Comparison of ENCODE assay signal across 1 cellular context in the genomic region with DNA sequence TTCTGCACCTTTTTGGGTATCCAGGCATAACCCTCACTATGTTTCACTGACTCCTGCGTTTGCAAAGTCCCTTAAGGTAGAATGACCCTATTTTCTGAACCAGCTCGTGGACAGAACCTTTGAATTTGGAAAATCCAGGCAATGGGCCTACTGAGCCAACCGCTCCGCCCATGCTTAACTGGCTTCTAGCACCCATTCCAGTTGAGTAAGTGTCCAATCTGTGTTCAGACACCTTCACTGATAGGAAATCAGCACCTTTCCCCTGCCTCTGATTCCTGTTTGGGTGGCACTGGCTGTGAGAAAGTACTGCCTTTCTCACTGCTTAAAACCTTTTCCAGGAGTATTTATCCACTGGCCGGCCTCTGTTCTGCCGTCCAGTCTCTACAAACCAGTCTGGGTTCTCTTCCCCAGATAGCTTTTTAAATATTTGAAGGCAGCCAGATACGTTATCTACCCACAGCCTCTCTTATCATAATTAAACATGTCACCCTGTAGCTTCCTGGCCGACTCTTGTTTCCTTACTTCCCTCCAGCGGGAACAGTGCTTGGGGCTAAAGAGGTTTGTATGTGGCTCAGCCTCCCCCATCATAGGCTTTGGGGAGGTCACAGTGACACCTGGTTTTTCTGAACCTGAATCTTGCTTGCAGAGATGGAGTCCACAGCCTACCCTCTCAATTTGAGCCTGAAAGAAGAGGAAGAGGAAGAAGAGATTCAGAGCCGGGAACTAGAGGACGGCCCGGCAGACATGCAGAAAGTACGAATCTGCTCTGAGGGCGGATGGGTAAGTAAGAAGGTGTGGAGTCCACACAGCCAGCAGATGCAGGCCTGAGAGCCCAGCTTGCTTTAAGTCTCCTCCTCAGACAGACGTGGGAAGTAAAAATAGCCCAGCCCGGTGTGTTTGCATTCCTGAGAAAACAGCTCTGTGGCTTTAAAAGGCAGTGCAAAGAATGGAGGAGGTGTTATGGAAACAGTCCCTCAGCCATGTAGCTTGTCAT.
TF ChIP-seq lines count a peak whose summit lies in the region.

No MANE protein-coding gene starts in this region.

TF ChIP-seq in K562, 482 proteins besides CTCF, POLR2A, EP300 and RAD21 (continued from another document and continues in another):
- peak; percentile 22 for TF ChIP-seq CCNT2 (IDR thresholded peaks at IDR 0.05; ENCODE audit: borderline replicate concordance, extremely low read depth, insufficient read length, low read depth, low read length)
- peak; percentile 78; the same call in 1 of the 2 replicates for TF ChIP-seq CTBP1 (IDR thresholded peaks at IDR 0.05; ENCODE audit: borderline replicate concordance)
- 0 out of 2 replicates have a peak, but pooled peaks have one; percentile 20 for TF ChIP-seq SMAD3 (CRISPR knock-in tag; conservative IDR thresholded peaks at IDR 0.05)
- peak; percentile 40; the same call in 1 of the 2 replicates for TF ChIP-seq JUND (IDR thresholded peaks at IDR 0.05; ENCODE audit: borderline replicate concordance, low read depth, low read length)
- TF ChIP-seq JUND (tag; IDR thresholded peaks at IDR 0.05; ENCODE audit: borderline replicate concordance, low read depth, low read length) = no peak; the same call in 2 of the 3 replicates
- TF ChIP-seq, protein P1, sequence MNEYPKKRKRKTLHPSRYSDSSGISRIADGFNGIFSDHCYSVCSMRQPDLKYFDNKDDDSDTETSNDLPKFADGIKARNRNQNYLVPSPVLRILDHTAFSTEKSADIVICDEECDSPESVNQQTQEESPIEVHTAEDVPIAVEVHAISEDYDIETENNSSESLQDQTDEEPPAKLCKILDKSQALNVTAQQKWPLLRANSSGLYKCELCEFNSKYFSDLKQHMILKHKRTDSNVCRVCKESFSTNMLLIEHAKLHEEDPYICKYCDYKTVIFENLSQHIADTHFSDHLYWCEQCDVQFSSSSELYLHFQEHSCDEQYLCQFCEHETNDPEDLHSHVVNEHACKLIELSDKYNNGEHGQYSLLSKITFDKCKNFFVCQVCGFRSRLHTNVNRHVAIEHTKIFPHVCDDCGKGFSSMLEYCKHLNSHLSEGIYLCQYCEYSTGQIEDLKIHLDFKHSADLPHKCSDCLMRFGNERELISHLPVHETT (CRISPR knock-in tag; conservative IDR thresholded peaks at IDR 0.05 in 1 of 2, IDR thresholded peaks at IDR 0.05 in 1 of 2) = 0 out of 4 replicates have a peak, but pooled peaks of 1 of the 2 experiments have one; percentile 32
- TF ChIP-seq BCOR (IDR thresholded peaks at IDR 0.05) = no peak
- no peak for TF ChIP-seq SRSF7 (optimal IDR thresholded peaks at IDR 0.05; ENCODE audit: low read depth, low read length)
- TF ChIP-seq, protein P2, sequence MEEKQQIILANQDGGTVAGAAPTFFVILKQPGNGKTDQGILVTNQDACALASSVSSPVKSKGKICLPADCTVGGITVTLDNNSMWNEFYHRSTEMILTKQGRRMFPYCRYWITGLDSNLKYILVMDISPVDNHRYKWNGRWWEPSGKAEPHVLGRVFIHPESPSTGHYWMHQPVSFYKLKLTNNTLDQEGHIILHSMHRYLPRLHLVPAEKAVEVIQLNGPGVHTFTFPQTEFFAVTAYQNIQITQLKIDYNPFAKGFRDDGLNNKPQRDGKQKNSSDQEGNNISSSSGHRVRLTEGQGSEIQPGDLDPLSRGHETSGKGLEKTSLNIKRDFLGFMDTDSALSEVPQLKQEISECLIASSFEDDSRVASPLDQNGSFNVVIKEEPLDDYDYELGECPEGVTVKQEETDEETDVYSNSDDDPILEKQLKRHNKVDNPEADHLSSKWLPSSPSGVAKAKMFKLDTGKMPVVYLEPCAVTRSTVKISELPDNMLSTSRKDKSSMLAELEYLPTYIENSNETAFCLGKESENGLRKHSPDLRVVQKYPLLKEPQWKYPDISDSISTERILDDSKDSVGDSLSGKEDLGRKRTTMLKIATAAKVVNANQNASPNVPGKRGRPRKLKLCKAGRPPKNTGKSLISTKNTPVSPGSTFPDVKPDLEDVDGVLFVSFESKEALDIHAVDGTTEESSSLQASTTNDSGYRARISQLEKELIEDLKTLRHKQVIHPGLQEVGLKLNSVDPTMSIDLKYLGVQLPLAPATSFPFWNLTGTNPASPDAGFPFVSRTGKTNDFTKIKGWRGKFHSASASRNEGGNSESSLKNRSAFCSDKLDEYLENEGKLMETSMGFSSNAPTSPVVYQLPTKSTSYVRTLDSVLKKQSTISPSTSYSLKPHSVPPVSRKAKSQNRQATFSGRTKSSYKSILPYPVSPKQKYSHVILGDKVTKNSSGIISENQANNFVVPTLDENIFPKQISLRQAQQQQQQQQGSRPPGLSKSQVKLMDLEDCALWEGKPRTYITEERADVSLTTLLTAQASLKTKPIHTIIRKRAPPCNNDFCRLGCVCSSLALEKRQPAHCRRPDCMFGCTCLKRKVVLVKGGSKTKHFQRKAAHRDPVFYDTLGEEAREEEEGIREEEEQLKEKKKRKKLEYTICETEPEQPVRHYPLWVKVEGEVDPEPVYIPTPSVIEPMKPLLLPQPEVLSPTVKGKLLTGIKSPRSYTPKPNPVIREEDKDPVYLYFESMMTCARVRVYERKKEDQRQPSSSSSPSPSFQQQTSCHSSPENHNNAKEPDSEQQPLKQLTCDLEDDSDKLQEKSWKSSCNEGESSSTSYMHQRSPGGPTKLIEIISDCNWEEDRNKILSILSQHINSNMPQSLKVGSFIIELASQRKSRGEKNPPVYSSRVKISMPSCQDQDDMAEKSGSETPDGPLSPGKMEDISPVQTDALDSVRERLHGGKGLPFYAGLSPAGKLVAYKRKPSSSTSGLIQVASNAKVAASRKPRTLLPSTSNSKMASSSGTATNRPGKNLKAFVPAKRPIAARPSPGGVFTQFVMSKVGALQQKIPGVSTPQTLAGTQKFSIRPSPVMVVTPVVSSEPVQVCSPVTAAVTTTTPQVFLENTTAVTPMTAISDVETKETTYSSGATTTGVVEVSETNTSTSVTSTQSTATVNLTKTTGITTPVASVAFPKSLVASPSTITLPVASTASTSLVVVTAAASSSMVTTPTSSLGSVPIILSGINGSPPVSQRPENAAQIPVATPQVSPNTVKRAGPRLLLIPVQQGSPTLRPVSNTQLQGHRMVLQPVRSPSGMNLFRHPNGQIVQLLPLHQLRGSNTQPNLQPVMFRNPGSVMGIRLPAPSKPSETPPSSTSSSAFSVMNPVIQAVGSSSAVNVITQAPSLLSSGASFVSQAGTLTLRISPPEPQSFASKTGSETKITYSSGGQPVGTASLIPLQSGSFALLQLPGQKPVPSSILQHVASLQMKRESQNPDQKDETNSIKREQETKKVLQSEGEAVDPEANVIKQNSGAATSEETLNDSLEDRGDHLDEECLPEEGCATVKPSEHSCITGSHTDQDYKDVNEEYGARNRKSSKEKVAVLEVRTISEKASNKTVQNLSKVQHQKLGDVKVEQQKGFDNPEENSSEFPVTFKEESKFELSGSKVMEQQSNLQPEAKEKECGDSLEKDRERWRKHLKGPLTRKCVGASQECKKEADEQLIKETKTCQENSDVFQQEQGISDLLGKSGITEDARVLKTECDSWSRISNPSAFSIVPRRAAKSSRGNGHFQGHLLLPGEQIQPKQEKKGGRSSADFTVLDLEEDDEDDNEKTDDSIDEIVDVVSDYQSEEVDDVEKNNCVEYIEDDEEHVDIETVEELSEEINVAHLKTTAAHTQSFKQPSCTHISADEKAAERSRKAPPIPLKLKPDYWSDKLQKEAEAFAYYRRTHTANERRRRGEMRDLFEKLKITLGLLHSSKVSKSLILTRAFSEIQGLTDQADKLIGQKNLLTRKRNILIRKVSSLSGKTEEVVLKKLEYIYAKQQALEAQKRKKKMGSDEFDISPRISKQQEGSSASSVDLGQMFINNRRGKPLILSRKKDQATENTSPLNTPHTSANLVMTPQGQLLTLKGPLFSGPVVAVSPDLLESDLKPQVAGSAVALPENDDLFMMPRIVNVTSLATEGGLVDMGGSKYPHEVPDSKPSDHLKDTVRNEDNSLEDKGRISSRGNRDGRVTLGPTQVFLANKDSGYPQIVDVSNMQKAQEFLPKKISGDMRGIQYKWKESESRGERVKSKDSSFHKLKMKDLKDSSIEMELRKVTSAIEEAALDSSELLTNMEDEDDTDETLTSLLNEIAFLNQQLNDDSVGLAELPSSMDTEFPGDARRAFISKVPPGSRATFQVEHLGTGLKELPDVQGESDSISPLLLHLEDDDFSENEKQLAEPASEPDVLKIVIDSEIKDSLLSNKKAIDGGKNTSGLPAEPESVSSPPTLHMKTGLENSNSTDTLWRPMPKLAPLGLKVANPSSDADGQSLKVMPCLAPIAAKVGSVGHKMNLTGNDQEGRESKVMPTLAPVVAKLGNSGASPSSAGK (IDR thresholded peaks at IDR 0.05) = no peak
- TF ChIP-seq GATA2 (CRISPR knock-in tag; IDR thresholded peaks at IDR 0.05) = 0 out of 2 replicates have a peak, but pooled peaks have one; percentile 14
- TF ChIP-seq HNRNPLL (IDR thresholded peaks at IDR 0.05; ENCODE audit: low read depth, low read length, poor library complexity, severe bottlenecking) = peak; percentile 1
- peak; percentile 74 for TF ChIP-seq ZFX (CRISPR knock-in tag; IDR thresholded peaks at IDR 0.05)
- TF ChIP-seq LEF1 (IDR thresholded peaks at IDR 0.05) = peak; percentile 59; the same call in 1 of the 2 replicates
- TF ChIP-seq TBL1XR1 (IDR thresholded peaks at IDR 0.05; ENCODE audit: low read length in 2 of 2) = peak in 1 of 2 experiments; percentile 79; a peak in 1 of 4 replicates
- TF ChIP-seq HDAC2 (IDR thresholded peaks at IDR 0.05) = 0 out of 2 replicates have a peak, but pooled peaks have one; percentile 35
- TF ChIP-seq ILF3 (IDR thresholded peaks at IDR 0.05; ENCODE audit: borderline replicate concordance) = no peak
- TF ChIP-seq NFIC (IDR thresholded peaks at IDR 0.05) = peak; percentile 39
- TF ChIP-seq KDM1A (IDR thresholded peaks at IDR 0.05) = peak; percentile 74 to 75
- peak; percentile 65; the same call in 1 of the 2 replicates for TF ChIP-seq SMARCC2 (IDR thresholded peaks at IDR 0.05; ENCODE audit: low read depth)
- no peak for TF ChIP-seq EWSR1 (IDR thresholded peaks at IDR 0.05; ENCODE audit: borderline replicate concordance, low read depth, partially characterized antibody)
- TF ChIP-seq GATAD2B (IDR thresholded peaks at IDR 0.05; ENCODE audit: borderline replicate concordance) = 0 out of 2 replicates have a peak, but pooled peaks have one; percentile 55
- TF ChIP-seq SIN3A (IDR thresholded peaks at IDR 0.05; ENCODE audit: borderline replicate concordance in 2 of 2, control insufficient read depth in 1 of 2, low read depth in 2 of 2, low read length in 2 of 2) = no peak
- TF ChIP-seq CXXC5 (CRISPR knock-in tag; IDR thresholded peaks at IDR 0.05) = peak; percentile 49; the same call in 1 of the 2 replicates
- TF ChIP-seq, protein P3, sequence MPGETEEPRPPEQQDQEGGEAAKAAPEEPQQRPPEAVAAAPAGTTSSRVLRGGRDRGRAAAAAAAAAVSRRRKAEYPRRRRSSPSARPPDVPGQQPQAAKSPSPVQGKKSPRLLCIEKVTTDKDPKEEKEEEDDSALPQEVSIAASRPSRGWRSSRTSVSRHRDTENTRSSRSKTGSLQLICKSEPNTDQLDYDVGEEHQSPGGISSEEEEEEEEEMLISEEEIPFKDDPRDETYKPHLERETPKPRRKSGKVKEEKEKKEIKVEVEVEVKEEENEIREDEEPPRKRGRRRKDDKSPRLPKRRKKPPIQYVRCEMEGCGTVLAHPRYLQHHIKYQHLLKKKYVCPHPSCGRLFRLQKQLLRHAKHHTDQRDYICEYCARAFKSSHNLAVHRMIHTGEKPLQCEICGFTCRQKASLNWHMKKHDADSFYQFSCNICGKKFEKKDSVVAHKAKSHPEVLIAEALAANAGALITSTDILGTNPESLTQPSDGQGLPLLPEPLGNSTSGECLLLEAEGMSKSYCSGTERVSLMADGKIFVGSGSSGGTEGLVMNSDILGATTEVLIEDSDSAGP (CRISPR knock-in tag; IDR thresholded peaks at IDR 0.05) = peak; percentile 87
- peak in 1 of 2 experiments; percentile 24; a peak in 1 of 4 replicates for TF ChIP-seq FOXK2 (conservative IDR thresholded peaks at IDR 0.05 in 1 of 2, IDR thresholded peaks at IDR 0.05 in 1 of 2; ENCODE audit: low read depth in 2 of 2)
- 0 out of 3 replicates have a peak, but pooled peaks of 1 of the 2 experiments have one; percentile 45 for TF ChIP-seq CBX3 (IDR thresholded peaks at IDR 0.05; ENCODE audit: borderline replicate concordance in 1 of 2, low read length in 2 of 2)
- TF ChIP-seq SREBF1 (IDR thresholded peaks at IDR 0.05; ENCODE audit: borderline replicate concordance, low read depth, low read length) = no peak
- no peak for TF ChIP-seq ZNF41 (CRISPR knock-in tag; conservative IDR thresholded peaks at IDR 0.05)
- TF ChIP-seq ZNF408 (CRISPR knock-in tag; IDR thresholded peaks at IDR 0.05; ENCODE audit: low read depth) = no peak
- peak; percentile 38; the same call in 1 of the 2 replicates for TF ChIP-seq NCOA1 (IDR thresholded peaks at IDR 0.05; ENCODE audit: low read depth)
- peak; percentile 76 for TF ChIP-seq MEIS2 (IDR thresholded peaks at IDR 0.05; ENCODE audit: partially characterized antibody)
- TF ChIP-seq KAT7 (CRISPR knock-in tag; IDR thresholded peaks at IDR 0.05; ENCODE audit: borderline replicate concordance) = no peak
- TF ChIP-seq, protein P4, sequence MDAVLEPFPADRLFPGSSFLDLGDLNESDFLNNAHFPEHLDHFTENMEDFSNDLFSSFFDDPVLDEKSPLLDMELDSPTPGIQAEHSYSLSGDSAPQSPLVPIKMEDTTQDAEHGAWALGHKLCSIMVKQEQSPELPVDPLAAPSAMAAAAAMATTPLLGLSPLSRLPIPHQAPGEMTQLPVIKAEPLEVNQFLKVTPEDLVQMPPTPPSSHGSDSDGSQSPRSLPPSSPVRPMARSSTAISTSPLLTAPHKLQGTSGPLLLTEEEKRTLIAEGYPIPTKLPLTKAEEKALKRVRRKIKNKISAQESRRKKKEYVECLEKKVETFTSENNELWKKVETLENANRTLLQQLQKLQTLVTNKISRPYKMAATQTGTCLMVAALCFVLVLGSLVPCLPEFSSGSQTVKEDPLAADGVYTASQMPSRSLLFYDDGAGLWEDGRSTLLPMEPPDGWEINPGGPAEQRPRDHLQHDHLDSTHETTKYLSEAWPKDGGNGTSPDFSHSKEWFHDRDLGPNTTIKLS (IDR thresholded peaks at IDR 0.05; ENCODE audit: borderline replicate concordance, low read depth) = 0 out of 2 replicates have a peak, but pooled peaks have one; percentile 23
- TF ChIP-seq TRIM24 (IDR thresholded peaks at IDR 0.05) = peak in 1 of 2 experiments; percentile 53; a peak in 2 of 4 replicates
- TF ChIP-seq, protein P5, sequence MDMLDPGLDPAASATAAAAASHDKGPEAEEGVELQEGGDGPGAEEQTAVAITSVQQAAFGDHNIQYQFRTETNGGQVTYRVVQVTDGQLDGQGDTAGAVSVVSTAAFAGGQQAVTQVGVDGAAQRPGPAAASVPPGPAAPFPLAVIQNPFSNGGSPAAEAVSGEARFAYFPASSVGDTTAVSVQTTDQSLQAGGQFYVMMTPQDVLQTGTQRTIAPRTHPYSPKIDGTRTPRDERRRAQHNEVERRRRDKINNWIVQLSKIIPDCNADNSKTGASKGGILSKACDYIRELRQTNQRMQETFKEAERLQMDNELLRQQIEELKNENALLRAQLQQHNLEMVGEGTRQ (CRISPR knock-in tag; IDR thresholded peaks at IDR 0.05) = no peak
- TF ChIP-seq SMARCA4 (IDR thresholded peaks at IDR 0.05) = peak; percentile 85
- peak; percentile 75 for TF ChIP-seq NCOR1 (IDR thresholded peaks at IDR 0.05)
- TF ChIP-seq EP400 (IDR thresholded peaks at IDR 0.05) = peak; percentile 6; the same call in 1 of the 2 replicates
- TF ChIP-seq ZFPM2 (CRISPR knock-in tag; IDR thresholded peaks at IDR 0.05) = no peak
- TF ChIP-seq MTA3 (IDR thresholded peaks at IDR 0.05; ENCODE audit: borderline replicate concordance) = peak; percentile 13; the same call in 1 of the 2 replicates
- TF ChIP-seq ARID1B (IDR thresholded peaks at IDR 0.05) = peak; percentile 91
- TF ChIP-seq ZNF311 (CRISPR knock-in tag; IDR thresholded peaks at IDR 0.05) = no peak
- TF ChIP-seq FOXM1 (IDR thresholded peaks at IDR 0.05; ENCODE audit: low read depth) = peak; percentile 86
- no peak for TF ChIP-seq FOXM1 (CRISPR knock-in tag; IDR thresholded peaks at IDR 0.05; ENCODE audit: low read depth)
- no peak for TF ChIP-seq RBM22 (IDR thresholded peaks at IDR 0.05; ENCODE audit: low read depth, low read length, poor library complexity, severe bottlenecking)
- TF ChIP-seq U2AF2 (optimal IDR thresholded peaks at IDR 0.05; ENCODE audit: low read depth, low read length) = no peak
